In the genomic region with DNA sequence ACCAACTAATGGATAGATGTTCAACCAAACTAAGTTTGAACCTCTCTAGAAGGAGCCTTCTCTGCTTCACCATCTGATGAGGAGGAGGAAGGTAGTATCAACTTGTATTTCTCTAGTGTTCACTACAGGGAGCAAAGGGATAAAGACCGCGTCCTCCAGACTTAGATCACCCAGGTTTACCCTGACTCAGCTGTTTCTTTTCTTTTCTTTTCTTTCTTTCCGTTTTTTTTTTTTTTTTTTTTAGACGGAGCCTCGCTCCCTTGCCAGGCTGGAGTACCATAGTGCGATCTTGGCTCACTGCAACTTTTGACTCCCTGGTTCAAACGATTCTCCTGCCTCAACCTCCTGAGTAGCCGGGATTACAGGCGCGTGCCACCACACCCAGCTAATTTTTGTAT, we compare ENCODE assay signal across 2 cellular contexts.
TF ChIP-seq lines count a peak whose summit lies in the region.

No MANE protein-coding gene starts in this region.

TF ChIP-seq in HepG2, 621 proteins besides CTCF, POLR2A, EP300 and RAD21:
- TF ChIP-seq MAFF (IDR thresholded peaks at IDR 0.05; ENCODE audit: low read depth, low read length) (peak; percentile 63), MAFK (conservative IDR thresholded peaks at IDR 0.05 in 1 of 2, IDR thresholded peaks at IDR 0.05 in 1 of 2; ENCODE audit: low read length in 2 of 2) (peak; percentile 48 to 84; a peak in 3 of 4 replicates), ATF1 (CRISPR knock-in tag; IDR thresholded peaks at IDR 0.05) (no peak)

TF ChIP-seq in H1, 55 proteins besides CTCF, POLR2A, EP300 and RAD21:
- TF ChIP-seq FOSL1 (IDR thresholded peaks at IDR 0.05; ENCODE audit: insufficient read depth, low read depth, low read length) (no peak), MAFK (IDR thresholded peaks at IDR 0.05; ENCODE audit: low read depth, low read length) (peak; percentile 68), BACH1 (IDR thresholded peaks at IDR 0.05; ENCODE audit: low read length) (peak; percentile 12; the same call in 1 of the 2 replicates)
